Comparison of ENCODE assay signal across 24 cellular contexts in the genomic region with DNA sequence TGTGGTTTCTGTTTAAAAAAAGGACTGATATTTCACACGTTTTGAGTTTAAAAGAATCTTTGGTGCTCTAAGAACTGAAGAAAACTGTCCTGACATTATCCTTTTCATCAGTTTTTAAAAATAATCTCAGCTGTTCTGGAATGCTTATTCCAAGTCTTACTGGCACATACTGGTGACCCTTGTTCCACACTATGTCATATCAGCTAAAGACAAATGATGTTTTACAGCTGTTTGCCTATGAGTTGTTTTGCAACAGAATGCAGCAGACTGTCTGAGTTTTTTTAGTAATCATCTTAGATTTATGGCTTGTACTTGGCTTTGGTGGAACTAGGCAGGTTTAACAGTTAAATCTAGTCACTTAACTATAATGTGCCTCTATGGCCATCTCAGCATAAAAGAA.
DNase-seq lines count a peak whose midpoint lies in the region; ATAC-seq and TF ChIP-seq lines count a peak whose summit lies in the region.
"Had no signal": no experiment of that assay in that cellular context is flagged by ENCODE, and none has a peak within 500 bp of the region (broad histone marks: within the 10 kb centered on the region; RNA-seq: fewer than 3 reads in every experiment).

No MANE protein-coding gene starts in this region.

- no peak overlapping the region for H3K4me3 ChIP-seq in aorta (ENCODE audit: low read length in 2 of 2)
- H3K4me3 ChIP-seq: GM12878, HAP-1, K562, SJCRH30 had no signal

- H3K4me1 Mint-ChIP-seq in nephron = peaks cover 27% of the 10 kb centered on the region

- H3K27me3 Mint-ChIP-seq in nephron (ENCODE audit: low read depth) = no peaks in the 10 kb centered on the region

- peak overlapping the region; percentile 42 to 69 (median 48) for H3K27ac Mint-ChIP-seq in nephron
- H3K27ac Mint-ChIP-seq: CD8-positive, alpha-beta T cell had no signal

- ATAC-seq in Right ventricle myocardium superior (ENCODE audit: poor library complexity) (peak; percentile 76), left ventricle myocardium superior (peak; percentile 87), aorta (ENCODE audit: low FRiP score) (no peak)
- ATAC-seq: CD8-positive, alpha-beta T cell; GM12878; K562; Panc1 had no signal

- H3K27me3 ChIP-seq in aorta (ENCODE audit: control insufficient read depth in 1 of 2, insufficient read depth in 2 of 2, low read length in 1 of 2) = no peaks in the 10 kb centered on the region
- H3K27me3 ChIP-seq: SJCRH30 had no signal

- H3K36me3 Mint-ChIP-seq in nephron (ENCODE audit: low read depth) = no peaks in the 10 kb centered on the region
- H3K36me3 Mint-ChIP-seq: CD8-positive, alpha-beta T cell had no signal

- DNase-seq in Right ventricle myocardium superior (no peak), cardiac septum (ENCODE audit: low spot score) (no peak), left ventricle myocardium superior (no peak), NCI-H2081 treated with DMSO at 0.1 percent for 48 hours (lab: John Stamatoyannopoulos, UW) (no peak), aorta (no peak)
- DNase-seq in activated CD4-positive, CD25-positive, alpha-beta regulatory T cell (lab: John Stamatoyannopoulos, UW) = no peak
- DNase-seq in stimulated activated naive CD4-positive, alpha-beta T cell treated with Interleukin-2 at 50 U/mL for 16 hours (lab: John Stamatoyannopoulos, UW) = no peak
- DNase-seq: AML-193; C1 segment of cervical spinal cord; CD8-positive, alpha-beta T cell; DND-41; MM.1S; NCI-H1048; NCI-H1417 treated with DMSO at 0.1 percent for 48 hours; NCI-H187; NCI-H2107; NCI-H446 treated with DMSO at 0.1 percent for 48 hours; NCI-H526 treated with DMSO at 0.1 percent for 48 hours; SJCRH30 had no signal

- H3K36me3 ChIP-seq in aorta (ENCODE audit: control insufficient read depth in 1 of 2, insufficient read depth in 2 of 2, low read length in 1 of 2) = no peaks in the 10 kb centered on the region
- H3K36me3 ChIP-seq: HAP-1, SJCRH30 had no signal

- H3K9me3 ChIP-seq in aorta (ENCODE audit: control insufficient read depth, low read length) = peaks cover 9% of the 10 kb centered on the region
- H3K9me3 ChIP-seq: HAP-1, SJCRH30 had no signal

- TF ChIP-seq CTCF in nephron (IDR thresholded peaks at IDR 0.05; ENCODE audit: unreplicated experiment in 3 of 3) = no peak

- 3 to 6% methylated on average over 1 of the region's 1 CpG for WGBS in aorta, 2 donors

- H3K4me3 Mint-ChIP-seq in nephron = no peak overlapping the region
- H3K4me3 Mint-ChIP-seq: CD8-positive, alpha-beta T cell had no signal

- intact Hi-C loops in Right ventricle myocardium superior (cut with DNase I) (no loop called here), cardiac septum (cut with DNase I) (no loop called here), left ventricle myocardium superior (cut with micrococcal nuclease) (no loop called here), aorta (cut with DNase I) (no loop called here)

- no peak overlapping the region for H3K27ac ChIP-seq in aorta (ENCODE audit: low read depth in 1 of 2, low read length in 2 of 2)
- H3K27ac ChIP-seq: SJCRH30 had no signal

- H3K9me3 Mint-ChIP-seq in nephron = peaks cover 4% of the 10 kb centered on the region

- H3K4me1 ChIP-seq in aorta (ENCODE audit: control insufficient read depth in 1 of 2, insufficient read depth in 2 of 2, low read length in 2 of 2) = no peaks in the 10 kb centered on the region
- H3K4me1 ChIP-seq: HAP-1, SJCRH30 had no signal
